9 cellular contexts compared by ENCODE assay signal in genomic region chr4:88177981-88178632, GRCh38. TPM values are rescaled to one million over a fixed set of nuclear protein-coding genes. Genes with fewer than 3 reads are reported as not detected.
DNase-seq lines count a peak whose midpoint lies in the region; ATAC-seq and TF ChIP-seq lines count a peak whose summit lies in the region.
"Had no signal": no experiment of that assay in that cellular context is flagged by ENCODE, and none has a peak within 500 bp of the region (broad histone marks: within the 10 kb centered on the region; RNA-seq: fewer than 3 reads in every experiment).

No MANE protein-coding gene starts in this region.

- peak; percentile 21 for DNase-seq in GM12865 (ENCODE audit: low read depth)
- DNase-seq in NOMO-1 (lab: John Stamatoyannopoulos, UW; ENCODE audit: unreplicated experiment in 2 of 2), result peak; percentile 84 to 85
- DNase-seq in epithelial cell of proximal tubule (ENCODE audit: low read depth), result peak; percentile 89
- DNase-seq in NCI-H69 (lab: John Stamatoyannopoulos, UW), result no peak
- DNase-seq in BE2C, result no peak
- no peak for DNase-seq in activated gamma-delta T cell treated with Interleukin-2 at 50 U/mL for 16 hours
- DNase-seq: testis had no signal

- H3K36me3 ChIP-seq in neutrophil, result no peaks in the 10 kb centered on the region
- no peaks in the 10 kb centered on the region for H3K36me3 ChIP-seq in BE2C

- TF ChIP-seq CTCF in GM12865 (IDR thresholded peaks at IDR 0.05; ENCODE audit: insufficient read depth, low read depth, low read length, missing control alignments) (no peak), epithelial cell of proximal tubule (conservative IDR thresholded peaks at IDR 0.05; ENCODE audit: low read depth, low read length) (no peak), neutrophil (IDR thresholded peaks at IDR 0.05) (no peak), BE2C (IDR thresholded peaks at IDR 0.05; ENCODE audit: low read depth, low read length) (no peak)

- H3K4me3 ChIP-seq in GM12865 (ENCODE audit: low read depth, low read length) (no peak overlapping the region), epithelial cell of proximal tubule (ENCODE audit: low read depth, low read length) (no peak overlapping the region), neutrophil (ENCODE audit: low read depth in 1 of 2, low read length in 1 of 2) (no peak overlapping the region), BE2C (ENCODE audit: low read depth, low read length) (no peak overlapping the region)
- H3K4me3 ChIP-seq: testis had no signal

- peak overlapping the region; percentile 50 for H3K27ac ChIP-seq in neutrophil
- H3K27ac ChIP-seq: testis had no signal

- ATAC-seq in HG03196 (IDR thresholded peaks at IDR 0.05; ENCODE audit: unreplicated experiment), result no peak

- H3K4me1 ChIP-seq in neutrophil (ENCODE audit: control insufficient read depth in 1 of 2, insufficient read depth in 1 of 2, low read depth in 1 of 2, low read length in 1 of 2) (peaks cover 0 to 8% of the 10 kb centered on the region in 2 experiments), BE2C (no peaks in the 10 kb centered on the region)
- H3K4me1 ChIP-seq: testis had no signal

- H3K9me3 ChIP-seq in neutrophil (no peaks in the 10 kb centered on the region), BE2C (no peaks in the 10 kb centered on the region; the same call in 1 of the 2 replicates)
- H3K9me3 ChIP-seq: testis had no signal

- H3K27me3 ChIP-seq in neutrophil (no peaks in the 10 kb centered on the region), BE2C (no peaks in the 10 kb centered on the region)
- H3K27me3 ChIP-seq: testis had no signal

RNA-seq across cellular contexts. Expression of gene ABCG2, which starts 19.7 kb away (rescaled TPM):
- total RNA-seq in epithelial cell of proximal tubule, result 0.29 and 0.51 TPM in 2 replicates
- not detected for polyA plus RNA-seq in BE2C (2012; ENCODE audit: insufficient read depth, insufficient read length, low read depth)

Comparison
In these comparisons a context has a peak if more than half of its experiments do, and no peak if none do; other contexts are left out.
1. DNase-seq: peak in GM12865 (single experiment), NOMO-1 (2 of 2) and epithelial cell of proximal tubule (single experiment); none in NCI-H69 (single experiment), BE2C (single experiment) and activated gamma-delta T cell treated with Interleukin-2 at 50 U/mL for 16 hours (single experiment).